Comparison of ENCODE assay signal across 9 cellular contexts in genomic region chr12:25052191-25053020, GRCh38.
DNase-seq lines count a peak whose midpoint lies in the region; ATAC-seq and TF ChIP-seq lines count a peak whose summit lies in the region.
"Had no signal": no experiment of that assay in that cellular context is flagged by ENCODE, and none has a peak within 500 bp of the region (broad histone marks: within the 10 kb centered on the region; RNA-seq: fewer than 3 reads in every experiment).

No MANE protein-coding gene starts in this region.

- H2BK120ac ChIP-seq in mesendoderm (ENCODE audit: low read depth, low read length), result no peak overlapping the region

- DNase-seq in adrenal gland (peak in 5 of 7 donors; percentile 17 to 55 (median 32)), mesendoderm (peak; percentile 23), 8988T (no peak), glomerular visceral epithelial cell (ENCODE audit: extremely low spot score) (no peak)

- no peak overlapping the region for H4K8ac ChIP-seq in mesendoderm (ENCODE audit: low read depth, low read length)

- no peak overlapping the region for H3K56ac ChIP-seq in mesendoderm (ENCODE audit: low read length)

- TF ChIP-seq POLR2A in adrenal gland (IDR thresholded peaks at IDR 0.05), result peak in 1 of 2 donors; percentile 9

- H3K9me2 ChIP-seq in SU-DHL-6 (replicated peaks; ENCODE audit: insufficient read depth, low read length), result no peaks in the 10 kb centered on the region

- no peaks in the 10 kb centered on the region for H4K20me1 ChIP-seq in SU-DHL-6 (ENCODE audit: low read depth, low read length)

- H3K36me3 ChIP-seq in SU-DHL-6 (ENCODE audit: low read length) (peaks cover 44% of the 10 kb centered on the region), adrenal gland (replicated peaks in 1 of 2) (no peaks in the 10 kb centered on the region), mesendoderm (ENCODE audit: control insufficient read depth, insufficient read depth, low read length) (no peaks in the 10 kb centered on the region), urinary bladder (ENCODE audit: insufficient read depth) (no peaks in the 10 kb centered on the region)

- H4K5ac ChIP-seq in mesendoderm (ENCODE audit: low read length), result no peak overlapping the region

- H3K4me2 ChIP-seq in SU-DHL-6 (ENCODE audit: low read depth, low read length, poor library complexity, severe bottlenecking) (peak overlapping the region; percentile 99), mesendoderm (ENCODE audit: low read length) (no peak overlapping the region)

- TF ChIP-seq CTCF in SU-DHL-6 (IDR thresholded peaks at IDR 0.05; ENCODE audit: insufficient read depth, low read length, poor library complexity, severe bottlenecking) (no peak), adrenal gland (IDR thresholded peaks at IDR 0.05) (no peak)

- H3K9ac ChIP-seq in SU-DHL-6 (ENCODE audit: low read length) (peak overlapping the region; percentile 83), mesendoderm (ENCODE audit: low read length) (no peak overlapping the region)

- no peak overlapping the region for H3K4ac ChIP-seq in mesendoderm (ENCODE audit: low read depth, low read length)

- H3K79me1 ChIP-seq in mesendoderm (ENCODE audit: low read length), result no peaks in the 10 kb centered on the region

- ATAC-seq in GM19035 (IDR thresholded peaks at IDR 0.05; ENCODE audit: unreplicated experiment) (peak; percentile 71), HG03060 (IDR thresholded peaks at IDR 0.05; ENCODE audit: low read depth, unreplicated experiment) (peak; percentile 48)

- peak overlapping the region; percentile 96 for H3K4me3 ChIP-seq in SU-DHL-6 (ENCODE audit: insufficient read depth, low read length, poor library complexity, severe bottlenecking)
- peak overlapping the region in 1 of 4 donors; percentile 42 for H3K4me3 ChIP-seq in adrenal gland
- H3K4me3 ChIP-seq in mesendoderm (ENCODE audit: low read length), result no peak overlapping the region
- peak overlapping the region; percentile 34 for H3K4me3 ChIP-seq in urinary bladder (ENCODE audit: low read depth, low read length)

- no peak overlapping the region for H2AK5ac ChIP-seq in mesendoderm (ENCODE audit: low read length)

- H3K18ac ChIP-seq in mesendoderm (ENCODE audit: low read length), result no peak overlapping the region

- no peaks in the 10 kb centered on the region for H3K4me1 ChIP-seq in adrenal gland (replicated peaks in 1 of 2)
- no peaks in the 10 kb centered on the region for H3K4me1 ChIP-seq in mesendoderm (ENCODE audit: control insufficient read depth, low read depth, low read length)
- H3K4me1 ChIP-seq in urinary bladder (ENCODE audit: insufficient read depth), result no peaks in the 10 kb centered on the region

- H3F3A ChIP-seq in SU-DHL-6 (ENCODE audit: insufficient read depth), result peaks cover 67% of the 10 kb centered on the region

- no peak overlapping the region for H2AFZ ChIP-seq in SU-DHL-6 (ENCODE audit: low read depth, low read length, severe bottlenecking)

- H3K9me3 ChIP-seq in SU-DHL-6 (ENCODE audit: insufficient read depth, low read length) (no peaks in the 10 kb centered on the region), adrenal gland (replicated peaks in 1 of 3) (no peaks in the 10 kb centered on the region)

- H3K27me3 ChIP-seq in SU-DHL-6 (ENCODE audit: low read length), result no peaks in the 10 kb centered on the region
- no peaks in the 10 kb centered on the region for H3K27me3 ChIP-seq in adrenal gland
- H3K27me3 ChIP-seq in mesendoderm (ENCODE audit: insufficient read depth, low read length, poor library complexity), result no peaks in the 10 kb centered on the region

- H2BK5ac ChIP-seq in mesendoderm (ENCODE audit: low read length), result no peak overlapping the region

- WGBS in adrenal gland, 4 donors, result 50 to 61% (median 55%) methylated on average over 13 of the region's 13 CpGs
- WGBS in mesendoderm (ENCODE audit: extremely low coverage, insufficient coverage, low lambda C conversion rate), result no CpG with 5 or more reads among the region's 13 CpGs
- 55% methylated on average over 13 of the region's 13 CpGs for WGBS in urinary bladder

- H3K79me2 ChIP-seq in SU-DHL-6 (ENCODE audit: insufficient read depth, low read length), result peaks cover 54% of the 10 kb centered on the region
- no peaks in the 10 kb centered on the region for H3K79me2 ChIP-seq in mesendoderm (ENCODE audit: control insufficient read depth, insufficient read depth, low read length)

- H3K23ac ChIP-seq in mesendoderm (ENCODE audit: low read length), result no peak overlapping the region

- no peak overlapping the region for H2BK15ac ChIP-seq in mesendoderm (replicated peaks; ENCODE audit: low read depth)

- intact Hi-C loops in adrenal gland (cut with DNase I), result no loop called here

- H3K27ac ChIP-seq in SU-DHL-6 (ENCODE audit: low read depth, low read length) (peak overlapping the region; percentile 99), adrenal gland (peak overlapping the region in 3 of 5 donors; percentile 30 to 67 (median 31)), mesendoderm (ENCODE audit: low read depth, low read length) (no peak overlapping the region), urinary bladder (ENCODE audit: low read depth) (no peak overlapping the region)
- H3K27ac ChIP-seq: VCaP had no signal

Comparison
In these comparisons a context has a peak if more than half of its experiments do, and no peak if none do; other contexts are left out.
1. H3K27ac ChIP-seq: peak in SU-DHL-6 (single experiment) and adrenal gland (3 of 5); none in mesendoderm (single experiment) and urinary bladder (single experiment).
2. DNase-seq: peak in adrenal gland (5 of 7) and mesendoderm (single experiment); none in 8988T (single experiment) and glomerular visceral epithelial cell (single experiment).